Comparison of ENCODE assay signal across 1 cellular context in the genomic region with DNA sequence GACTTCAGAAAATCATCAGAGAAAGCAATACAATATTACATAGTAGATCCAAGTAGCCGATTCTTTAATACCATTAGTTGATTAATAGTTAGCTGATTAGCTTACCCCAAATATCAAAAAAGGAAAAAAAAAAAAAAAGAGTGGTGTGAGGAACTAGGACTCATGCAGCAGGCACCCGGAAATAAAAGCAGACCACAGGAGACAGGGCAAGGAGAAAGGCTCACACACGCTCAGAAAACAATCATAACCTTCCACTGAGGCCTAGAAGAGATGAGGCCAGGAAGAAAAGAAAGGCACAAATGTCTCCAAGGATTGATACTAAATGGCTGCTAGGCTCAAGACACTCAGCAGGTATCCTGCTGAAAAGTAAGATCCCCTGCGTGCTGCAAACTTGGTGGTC.
TF ChIP-seq lines count a peak whose summit lies in the region.

No MANE protein-coding gene starts in this region.

TF ChIP-seq in SK-N-SH, 30 proteins besides CTCF, POLR2A, EP300 and RAD21:
- TF ChIP-seq TEAD4 (IDR thresholded peaks at IDR 0.05; ENCODE audit: borderline replicate concordance, insufficient read depth), result no peak
- TF ChIP-seq, protein P1, sequence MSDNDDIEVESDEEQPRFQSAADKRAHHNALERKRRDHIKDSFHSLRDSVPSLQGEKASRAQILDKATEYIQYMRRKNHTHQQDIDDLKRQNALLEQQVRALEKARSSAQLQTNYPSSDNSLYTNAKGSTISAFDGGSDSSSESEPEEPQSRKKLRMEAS (IDR thresholded peaks at IDR 0.05; ENCODE audit: low read depth), result no peak
- no peak for TF ChIP-seq CHD2 (IDR thresholded peaks at IDR 0.05; ENCODE audit: low read length, partially characterized antibody)
- TF ChIP-seq NRF1 (IDR thresholded peaks at IDR 0.05; ENCODE audit: low read depth, low read length), result no peak
- TF ChIP-seq, protein P2, sequence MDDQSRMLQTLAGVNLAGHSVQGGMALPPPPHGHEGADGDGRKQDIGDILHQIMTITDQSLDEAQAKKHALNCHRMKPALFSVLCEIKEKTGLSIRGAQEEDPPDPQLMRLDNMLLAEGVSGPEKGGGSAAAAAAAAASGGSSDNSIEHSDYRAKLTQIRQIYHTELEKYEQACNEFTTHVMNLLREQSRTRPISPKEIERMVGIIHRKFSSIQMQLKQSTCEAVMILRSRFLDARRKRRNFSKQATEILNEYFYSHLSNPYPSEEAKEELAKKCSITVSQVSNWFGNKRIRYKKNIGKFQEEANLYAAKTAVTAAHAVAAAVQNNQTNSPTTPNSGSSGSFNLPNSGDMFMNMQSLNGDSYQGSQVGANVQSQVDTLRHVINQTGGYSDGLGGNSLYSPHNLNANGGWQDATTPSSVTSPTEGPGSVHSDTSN (IDR thresholded peaks at IDR 0.05), result no peak
- TF ChIP-seq FOSL2 (IDR thresholded peaks at IDR 0.05; ENCODE audit: borderline replicate concordance, low read depth), result no peak
- no peak for TF ChIP-seq TCF12 (IDR thresholded peaks at IDR 0.05)
- TF ChIP-seq, protein P3, sequence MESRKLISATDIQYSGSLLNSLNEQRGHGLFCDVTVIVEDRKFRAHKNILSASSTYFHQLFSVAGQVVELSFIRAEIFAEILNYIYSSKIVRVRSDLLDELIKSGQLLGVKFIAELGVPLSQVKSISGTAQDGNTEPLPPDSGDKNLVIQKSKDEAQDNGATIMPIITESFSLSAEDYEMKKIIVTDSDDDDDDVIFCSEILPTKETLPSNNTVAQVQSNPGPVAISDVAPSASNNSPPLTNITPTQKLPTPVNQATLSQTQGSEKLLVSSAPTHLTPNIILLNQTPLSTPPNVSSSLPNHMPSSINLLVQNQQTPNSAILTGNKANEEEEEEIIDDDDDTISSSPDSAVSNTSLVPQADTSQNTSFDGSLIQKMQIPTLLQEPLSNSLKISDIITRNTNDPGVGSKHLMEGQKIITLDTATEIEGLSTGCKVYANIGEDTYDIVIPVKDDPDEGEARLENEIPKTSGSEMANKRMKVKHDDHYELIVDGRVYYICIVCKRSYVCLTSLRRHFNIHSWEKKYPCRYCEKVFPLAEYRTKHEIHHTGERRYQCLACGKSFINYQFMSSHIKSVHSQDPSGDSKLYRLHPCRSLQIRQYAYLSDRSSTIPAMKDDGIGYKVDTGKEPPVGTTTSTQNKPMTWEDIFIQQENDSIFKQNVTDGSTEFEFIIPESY (IDR thresholded peaks at IDR 0.05; ENCODE audit: borderline replicate concordance, low read depth), result no peak
- TF ChIP-seq JUND (IDR thresholded peaks at IDR 0.05), result no peak
- TF ChIP-seq MEF2A (IDR thresholded peaks at IDR 0.05; ENCODE audit: borderline replicate concordance, low read depth), result no peak
- no peak for TF ChIP-seq FOXM1 (IDR thresholded peaks at IDR 0.05; ENCODE audit: low read depth)
- TF ChIP-seq EZH2phosphoT487 (IDR thresholded peaks at IDR 0.05; ENCODE audit: borderline replicate concordance, low read depth), result no peak
- no peak for TF ChIP-seq POLR2AphosphoS5 (IDR thresholded peaks at IDR 0.05; ENCODE audit: low read depth, low read length)
- no peak for TF ChIP-seq RXRA (IDR thresholded peaks at IDR 0.05; ENCODE audit: borderline replicate concordance, low read depth)
- TF ChIP-seq, protein P4, sequence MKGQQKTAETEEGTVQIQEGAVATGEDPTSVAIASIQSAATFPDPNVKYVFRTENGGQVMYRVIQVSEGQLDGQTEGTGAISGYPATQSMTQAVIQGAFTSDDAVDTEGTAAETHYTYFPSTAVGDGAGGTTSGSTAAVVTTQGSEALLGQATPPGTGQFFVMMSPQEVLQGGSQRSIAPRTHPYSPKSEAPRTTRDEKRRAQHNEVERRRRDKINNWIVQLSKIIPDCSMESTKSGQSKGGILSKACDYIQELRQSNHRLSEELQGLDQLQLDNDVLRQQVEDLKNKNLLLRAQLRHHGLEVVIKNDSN (IDR thresholded peaks at IDR 0.05; ENCODE audit: borderline replicate concordance, low read depth), result no peak
- TF ChIP-seq RFX5 (IDR thresholded peaks at IDR 0.05; ENCODE audit: low read length), result no peak
- no peak for TF ChIP-seq RCOR1 (IDR thresholded peaks at IDR 0.05; ENCODE audit: low read length)
